8 cellular contexts compared by ENCODE assay signal in genomic region chr12:113152835-113153814, GRCh38. TPM values are rescaled to one million over a fixed set of nuclear protein-coding genes. Genes with fewer than 3 reads are reported as not detected.
DNase-seq lines count a peak whose midpoint lies in the region; ATAC-seq and TF ChIP-seq lines count a peak whose summit lies in the region.

No MANE protein-coding gene starts in this region.

- TF ChIP-seq CTCF in GM10266 (IDR thresholded peaks at IDR 0.05; ENCODE audit: control insufficient read depth, insufficient read depth, low read depth, missing control alignments): peak; percentile 62

- intact Hi-C loops in activated CD4-positive, alpha-beta memory T cell treated with anti-CD3 and anti-CD28 coated beads for 36 hours (cut with micrococcal nuclease): loop anchor here (1.0 to 10.0 kb wide), 4 partner anchors 17 to 158 kb away; no protein-coding TSS in a partner anchor

- no peaks in the 10 kb centered on the region for H3K9me3 Mint-ChIP-seq in activated CD4-positive, alpha-beta memory T cell treated with anti-CD3 and anti-CD28 coated beads for 36 hours
- no peaks in the 10 kb centered on the region for H3K9me3 Mint-ChIP-seq in memory B cell

- peak; percentile 56 for ATAC-seq in HG03108 (IDR thresholded peaks at IDR 0.05; ENCODE audit: unreplicated experiment)
- peak; percentile 73 for ATAC-seq in memory B cell (ENCODE audit: low read depth)
- no peak for ATAC-seq in GM19397 (IDR thresholded peaks at IDR 0.05; ENCODE audit: unreplicated experiment)

- CTCF ChIA-PET in activated CD4-positive, alpha-beta memory T cell treated with anti-CD3 and anti-CD28 coated beads for 36 hours (lab: Charles Lee): interaction anchor here (0.6 to 6.6 kb wide), 27 partner anchors 8 to 252 kb away, joined by 3 to 70 read pairs (median 4); partner anchors contain the start of genes DTX1 and RASAL1

- peaks cover 8% of the 10 kb centered on the region for H3K27me3 Mint-ChIP-seq in activated CD4-positive, alpha-beta memory T cell treated with anti-CD3 and anti-CD28 coated beads for 36 hours
- peaks cover 17% of the 10 kb centered on the region for H3K27me3 Mint-ChIP-seq in memory B cell

- DNase-seq in GM10266 (ENCODE audit: extremely low spot score) (peak; percentile 84), NCI-H748 (lab: John Stamatoyannopoulos, UW; ENCODE audit: unreplicated experiment) (peak; percentile 90), memory B cell (ENCODE audit: low spot score in 2 of 2) (peak in 1 of 2 donors; percentile 52)
- peak; percentile 76 for DNase-seq in activated CD4-positive, alpha-beta memory T cell treated with anti-CD3 and anti-CD28 coated beads for 36 hours
- peak; percentile 58 for DNase-seq in effector CD4-positive, alpha-beta T cell
- DNase-seq in stimulated activated CD4-positive, alpha-beta T cell treated with anti-CD3 and anti-CD28 coated beads, TNF-alpha, amount 100 ng/mL, for 24 hours (ENCODE audit: low read depth in 3 of 3): peak; percentile 25 to 66 (median 31)

- no peak overlapping the region for H3K27ac Mint-ChIP-seq in activated CD4-positive, alpha-beta memory T cell treated with anti-CD3 and anti-CD28 coated beads for 36 hours
- no peak overlapping the region for H3K27ac Mint-ChIP-seq in memory B cell

- H3K4me1 Mint-ChIP-seq in activated CD4-positive, alpha-beta memory T cell treated with anti-CD3 and anti-CD28 coated beads for 36 hours (ENCODE audit: low read depth): peaks cover 23% of the 10 kb centered on the region
- H3K4me1 Mint-ChIP-seq in memory B cell: peaks cover 13% of the 10 kb centered on the region

- peaks cover 14% of the 10 kb centered on the region for H3K36me3 Mint-ChIP-seq in activated CD4-positive, alpha-beta memory T cell treated with anti-CD3 and anti-CD28 coated beads for 36 hours
- peaks cover 5% of the 10 kb centered on the region for H3K36me3 Mint-ChIP-seq in memory B cell

- POLR2A ChIA-PET in activated CD4-positive, alpha-beta memory T cell treated with anti-CD3 and anti-CD28 coated beads for 36 hours (lab: Charles Lee): interaction anchor here (1.0 to 1.9 kb wide), 4 partner anchors 18 to 55 kb away, joined by 3 to 10 read pairs (median 4); partner anchors contain the start of gene RASAL1

- H3K4me3 Mint-ChIP-seq in activated CD4-positive, alpha-beta memory T cell treated with anti-CD3 and anti-CD28 coated beads for 36 hours: peak overlapping the region; percentile 73
- H3K4me3 Mint-ChIP-seq in memory B cell: peak overlapping the region; percentile 74

RNA-seq across cellular contexts. Expression of gene CFAP73, which starts 3.6 kb away (rescaled TPM):
- total RNA-seq in activated CD4-positive, alpha-beta memory T cell treated with anti-CD3 and anti-CD28 coated beads for 36 hours: under 1 TPM; 0.90 to 0.94 TPM

RNA-seq across cellular contexts. Expression of gene RASAL1, which starts 17.6 kb away (rescaled TPM):
- total RNA-seq in activated CD4-positive, alpha-beta memory T cell treated with anti-CD3 and anti-CD28 coated beads for 36 hours: 1 to 10 TPM; 4.4 to 4.9 TPM

RNA-seq across cellular contexts. Expression of gene DDX54, which starts 32.2 kb away (rescaled TPM):
- 100 to 1,000 TPM; 107 to 109 TPM for total RNA-seq in activated CD4-positive, alpha-beta memory T cell treated with anti-CD3 and anti-CD28 coated beads for 36 hours

RNA-seq across cellular contexts. Expression of gene RITA1, which starts 32.4 kb away (rescaled TPM):
- 10 to 100 TPM; 18.7 to 22.0 TPM for total RNA-seq in activated CD4-positive, alpha-beta memory T cell treated with anti-CD3 and anti-CD28 coated beads for 36 hours
